In genomic region chr5:67475489-67475888, GRCh38 we compare ENCODE assay signal across 16 cellular contexts.
DNase-seq lines count a peak whose midpoint lies in the region; TF ChIP-seq lines count a peak whose summit lies in the region.
"Had no signal": no experiment of that assay in that cellular context is flagged by ENCODE, and none has a peak within 500 bp of the region (broad histone marks: within the 10 kb centered on the region; RNA-seq: fewer than 3 reads in every experiment).

No MANE protein-coding gene starts in this region.

- H3K9me3 Mint-ChIP-seq in T-helper 2 cell treated with Interferon-gamma antibody and Interleukin-4, amounts not matched to agents 5 μg/mL and 100 μg/mL, for 36 hours: no peaks in the 10 kb centered on the region
- H3K9me3 Mint-ChIP-seq in activated CD4-positive, alpha-beta memory T cell treated with anti-CD3 and anti-CD28 coated beads, Interleukin-2, amount 10 ng/mL, durations not matched to agents 7 days and 5 days: no peaks in the 10 kb centered on the region

- H3K79me2 ChIP-seq in Loucy (ENCODE audit: insufficient read depth, low read length): no peaks in the 10 kb centered on the region
- H3K79me2 ChIP-seq in osteoblast (ENCODE audit: insufficient read depth, low read length): no peaks in the 10 kb centered on the region

- CTCF ChIA-PET in activated CD4-positive, alpha-beta memory T cell treated with anti-CD3 and anti-CD28 coated beads, Interleukin-2, amount 10 ng/mL, durations not matched to agents 7 days and 5 days (lab: Charles Lee): no interaction called here

- no peak overlapping the region for H3K27ac Mint-ChIP-seq in T-helper 2 cell treated with Interferon-gamma antibody and Interleukin-4, amounts not matched to agents 5 μg/mL and 100 μg/mL, for 36 hours
- no peak overlapping the region for H3K27ac Mint-ChIP-seq in activated CD4-positive, alpha-beta memory T cell treated with anti-CD3 and anti-CD28 coated beads, Interleukin-2, amount 10 ng/mL, durations not matched to agents 7 days and 5 days
- H3K27ac Mint-ChIP-seq: HFFc6 had no signal

- H3K4me2 ChIP-seq in Loucy (ENCODE audit: low read depth, low read length, poor library complexity, severe bottlenecking) (no peak overlapping the region), osteoblast (ENCODE audit: insufficient read depth, low read length) (no peak overlapping the region)

- peak overlapping the region; percentile 37; the same call in 1 of the 2 replicates for H2AFZ ChIP-seq in Loucy (ENCODE audit: low read length)
- no peak overlapping the region for H2AFZ ChIP-seq in osteoblast (ENCODE audit: low read length)

- no peaks in the 10 kb centered on the region for H3K36me3 Mint-ChIP-seq in T-helper 2 cell treated with Interferon-gamma antibody and Interleukin-4, amounts not matched to agents 5 μg/mL and 100 μg/mL, for 36 hours (ENCODE audit: low read depth)
- no peaks in the 10 kb centered on the region for H3K36me3 Mint-ChIP-seq in activated CD4-positive, alpha-beta memory T cell treated with anti-CD3 and anti-CD28 coated beads, Interleukin-2, amount 10 ng/mL, durations not matched to agents 7 days and 5 days (ENCODE audit: low read depth)

- no peak for TF ChIP-seq CTCF in Loucy (conservative IDR thresholded peaks at IDR 0.05; ENCODE audit: low read length)
- no peak for TF ChIP-seq CTCF in transverse colon (IDR thresholded peaks at IDR 0.05)
- no peak for TF ChIP-seq CTCF in osteoblast (IDR thresholded peaks at IDR 0.05; ENCODE audit: extremely low read depth, low read depth, low read length)

- no peak for TF ChIP-seq POLR2A in transverse colon (IDR thresholded peaks at IDR 0.05)

- H3K9me2 ChIP-seq in Loucy (replicated peaks; ENCODE audit: low read depth, low read length): no peaks in the 10 kb centered on the region

- POLR2A ChIA-PET in activated CD4-positive, alpha-beta memory T cell treated with anti-CD3 and anti-CD28 coated beads, Interleukin-2, amount 10 ng/mL, durations not matched to agents 7 days and 5 days (lab: Charles Lee): no interaction called here

- H3K4me3 Mint-ChIP-seq in T-helper 2 cell treated with Interferon-gamma antibody and Interleukin-4, amounts not matched to agents 5 μg/mL and 100 μg/mL, for 36 hours: no peak overlapping the region
- no peak overlapping the region for H3K4me3 Mint-ChIP-seq in activated CD4-positive, alpha-beta memory T cell treated with anti-CD3 and anti-CD28 coated beads, Interleukin-2, amount 10 ng/mL, durations not matched to agents 7 days and 5 days
- H3K4me3 Mint-ChIP-seq: HFFc6 had no signal

- H3K4me1 ChIP-seq in Loucy (ENCODE audit: insufficient read depth, low read length, poor library complexity, severe bottlenecking) (no peaks in the 10 kb centered on the region), transverse colon (no peaks in the 10 kb centered on the region), osteoblast (ENCODE audit: insufficient read depth, low read length) (no peaks in the 10 kb centered on the region)

- TF ChIP-seq EP300 in transverse colon (IDR thresholded peaks at IDR 0.05; ENCODE audit: low read depth): peak; percentile 52

- H3K9me3 ChIP-seq in Loucy (ENCODE audit: insufficient read depth, low read depth, low read length) (no peaks in the 10 kb centered on the region), transverse colon (no peaks in the 10 kb centered on the region), osteoblast (ENCODE audit: low read depth, low read length) (no peaks in the 10 kb centered on the region)
- H3K9me3 ChIP-seq: MG63 had no signal

- peak; percentile 66 for DNase-seq in fibroblast of gingiva (ENCODE audit: low read depth)
- peak; percentile 17 for DNase-seq in retina
- DNase-seq in transverse colon: no peak
- no peak for DNase-seq in T-helper 2 cell treated with Interferon-gamma antibody and Interleukin-4, amounts not matched to agents 5 μg/mL and 100 μg/mL, for 36 hours (ENCODE audit: low spot score)
- DNase-seq in activated CD4-positive, alpha-beta memory T cell treated with anti-CD3 and anti-CD28 coated beads, Interleukin-2, amount 10 ng/mL, durations not matched to agents 7 days and 5 days: no peak
- DNase-seq in osteoblast (ENCODE audit: insufficient read length, low spot score, missing footprints): no peak
- DNase-seq: DMS 273 treated with DMSO at 0.1 percent for 48 hours, HFFc6, MG63, NCI-H1092 treated with DMSO at 0.1 percent for 48 hours, NCI-H1694, NCI-H226, NCI-H524 treated with DMSO at 0.1 percent for 48 hours, SHP77 had no signal

- H3K27me3 ChIP-seq in Loucy (ENCODE audit: insufficient read depth, low read length, poor library complexity, severe bottlenecking): no peaks in the 10 kb centered on the region
- no peaks in the 10 kb centered on the region for H3K27me3 ChIP-seq in transverse colon
- no peaks in the 10 kb centered on the region for H3K27me3 ChIP-seq in osteoblast (ENCODE audit: insufficient read depth, low read length)
- H3K27me3 ChIP-seq: MG63 had no signal

- H3K9ac ChIP-seq in Loucy (ENCODE audit: low read depth, low read length, poor library complexity, severe bottlenecking): no peak overlapping the region

- H4K20me1 ChIP-seq in Loucy (ENCODE audit: insufficient read depth, low read length, poor library complexity, severe bottlenecking) (no peaks in the 10 kb centered on the region), osteoblast (ENCODE audit: insufficient read depth, low read length) (no peaks in the 10 kb centered on the region)

- in situ Hi-C loops in transverse colon (cut with MboI; ENCODE audit: low pct_ligation_motif_present in 1 of 4, low pct_unique_long_range_greater_than_20kb in 1 of 4, low sequenced_read_pairs in 3 of 4): no loop called here

- H3K27me3 Mint-ChIP-seq in T-helper 2 cell treated with Interferon-gamma antibody and Interleukin-4, amounts not matched to agents 5 μg/mL and 100 μg/mL, for 36 hours (ENCODE audit: low read depth): peaks cover 3% of the 10 kb centered on the region
- peaks cover 5% of the 10 kb centered on the region for H3K27me3 Mint-ChIP-seq in activated CD4-positive, alpha-beta memory T cell treated with anti-CD3 and anti-CD28 coated beads, Interleukin-2, amount 10 ng/mL, durations not matched to agents 7 days and 5 days

- H3F3A ChIP-seq in Loucy (ENCODE audit: low read depth): no peaks in the 10 kb centered on the region

- H3K36me3 ChIP-seq in Loucy (ENCODE audit: insufficient read depth, low read length) (no peaks in the 10 kb centered on the region), transverse colon (no peaks in the 10 kb centered on the region), osteoblast (ENCODE audit: insufficient read depth, low read length) (no peaks in the 10 kb centered on the region)
- H3K36me3 ChIP-seq: MG63 had no signal

- intact Hi-C loops in transverse colon (cut with DNase I; ENCODE audit: low total_unique reads): no loop called here

- H3K4me3 ChIP-seq in Loucy (ENCODE audit: low read length, poor library complexity, severe bottlenecking) (no peak overlapping the region), transverse colon (no peak overlapping the region), osteoblast (ENCODE audit: insufficient read depth, low read length) (no peak overlapping the region)
- H3K4me3 ChIP-seq: MG63 had no signal

- 67 to 73% methylated on average over 6 of the region's 6 CpGs for WGBS in transverse colon (ENCODE audit: low coverage in 1 of 2), 2 donors

- no peaks in the 10 kb centered on the region for H3K4me1 Mint-ChIP-seq in T-helper 2 cell treated with Interferon-gamma antibody and Interleukin-4, amounts not matched to agents 5 μg/mL and 100 μg/mL, for 36 hours (ENCODE audit: low read depth)
- H3K4me1 Mint-ChIP-seq in activated CD4-positive, alpha-beta memory T cell treated with anti-CD3 and anti-CD28 coated beads, Interleukin-2, amount 10 ng/mL, durations not matched to agents 7 days and 5 days: no peaks in the 10 kb centered on the region

- H3K27ac ChIP-seq in transverse colon (peak overlapping the region; percentile 12 to 63 (median 36)), osteoblast (ENCODE audit: low read depth, low read length) (no peak overlapping the region)
- H3K27ac ChIP-seq: C4-2B had no signal

Comparison
In these comparisons a context has a peak if more than half of its experiments do, and no peak if none do; other contexts are left out.
1. DNase-seq: peak in fibroblast of gingiva (single experiment) and retina (single experiment); none in transverse colon (single experiment), T-helper 2 cell treated with Interferon-gamma antibody and Interleukin-4, amounts not matched to agents 5 μg/mL and 100 μg/mL, for 36 hours (single experiment), activated CD4-positive, alpha-beta memory T cell treated with anti-CD3 and anti-CD28 coated beads, Interleukin-2, amount 10 ng/mL, durations not matched to agents 7 days and 5 days (single experiment) and osteoblast (single experiment).